8 cellular contexts compared by ENCODE assay signal in the genomic region with DNA sequence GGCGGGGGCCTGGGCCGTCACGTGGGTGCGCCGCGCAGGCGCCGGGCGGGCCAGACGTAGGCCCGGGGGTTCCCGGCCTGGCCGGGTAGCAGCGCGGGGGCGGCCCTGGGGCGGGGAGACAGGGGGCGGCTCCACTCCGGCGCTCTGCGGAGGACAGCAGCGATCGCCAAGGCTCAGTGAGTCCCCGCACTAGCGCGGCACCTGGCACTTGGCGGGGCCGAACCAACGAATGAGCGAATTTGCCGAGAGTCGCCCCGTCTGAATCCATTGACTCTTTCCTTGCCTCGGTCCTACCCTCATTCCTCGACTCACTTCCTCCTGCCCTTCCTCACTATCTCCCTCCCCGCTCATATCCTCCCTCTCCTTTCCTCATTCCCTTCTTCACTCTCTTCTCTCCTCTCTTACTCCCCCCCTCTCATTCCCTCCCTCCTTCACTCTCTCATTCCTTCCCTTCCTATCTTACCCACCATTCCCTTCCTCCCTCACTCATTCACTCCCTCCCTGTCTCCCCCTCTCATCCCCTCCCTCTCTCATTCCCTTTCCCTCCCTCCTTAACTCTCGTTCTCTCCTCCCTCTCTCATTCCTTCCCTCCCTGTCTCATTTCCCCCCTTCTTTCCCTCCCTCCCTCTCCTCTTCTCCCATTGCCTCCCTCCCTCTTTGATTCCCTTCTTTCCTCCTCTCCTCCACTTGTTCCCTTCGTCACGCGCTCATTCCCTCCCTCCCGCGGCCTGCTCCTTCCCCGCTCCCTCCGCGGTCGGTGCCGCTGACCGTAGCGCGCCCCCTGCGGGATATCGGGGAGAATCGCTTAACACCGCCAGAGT. TPM values are rescaled to one million over a fixed set of nuclear protein-coding genes. Genes with fewer than 3 reads are reported as not detected.
DNase-seq lines count a peak whose midpoint lies in the region; FAIRE-seq and TF ChIP-seq lines count a peak whose summit lies in the region.

No MANE protein-coding gene starts in this region.

- H3K9me3 ChIP-seq in SJCRH30 (replicated peaks) (no peaks in the 10 kb centered on the region), neuron (ENCODE audit: low read length) (peaks cover 2% of the 10 kb centered on the region)

- H3K36me3 ChIP-seq in SJCRH30 (no peaks in the 10 kb centered on the region), neuron (ENCODE audit: insufficient read depth, low read length) (peaks cover 12% of the 10 kb centered on the region)

- H3K4me1 ChIP-seq in SJCRH30 (peaks cover 3% of the 10 kb centered on the region), neuron (ENCODE audit: insufficient read depth, low read length) (peaks cover 9% of the 10 kb centered on the region)

- no peaks in the 10 kb centered on the region for H3K27me3 ChIP-seq in SJCRH30
- H3K27me3 ChIP-seq in neuron (ENCODE audit: insufficient read depth, low read length), result no peaks in the 10 kb centered on the region

- in situ Hi-C loops in G401 (cut with HindIII; ENCODE audit: low sequenced_read_pairs), result no loop called here

- peak; percentile 94 for DNase-seq in G401 (ENCODE audit: low spot score)
- peak; percentile 79 for DNase-seq in H54 (ENCODE audit: insufficient read length, low spot score)
- peak; percentile 82 for DNase-seq in M059J (ENCODE audit: low read depth)
- DNase-seq in SJCRH30, result peak; percentile 92 to 93
- peak; percentile 94 for DNase-seq in activated naive CD4-positive, alpha-beta T cell treated with Interleukin-2 at 50 U/mL for 16 hours
- DNase-seq in foreskin melanocyte, result peak; percentile 86
- peak; percentile 83 for DNase-seq in stromal cell of bone marrow (ENCODE audit: low read depth)

- TF ChIP-seq POLR2A in H54 (IDR thresholded peaks at IDR 0.05; ENCODE audit: low read depth, low read length), result peak; percentile 28; the same call in 1 of the 2 replicates

- peak overlapping the region; percentile 33 for H2AFZ ChIP-seq in neuron (ENCODE audit: low read depth, low read length)

- H3K27ac ChIP-seq in SJCRH30, result peak overlapping the region; percentile 67

- peak overlapping the region; percentile 76 for H3K4me3 ChIP-seq in SJCRH30
- H3K4me3 ChIP-seq in neuron (ENCODE audit: low read length), result peak overlapping the region; percentile 86

- FAIRE-seq in H54 (lab: Jason Lieb, UNC), result no peak

RNA-seq across cellular contexts. Expression of a gene that starts 0.5 kb away (rescaled TPM):
- total RNA-seq in G401 (2014; rRNA removed; shearing (Covaris generic)), result 25.4 and 30.4 TPM in 2 replicates
- total RNA-seq in M059J (2014; rRNA removed; shearing (Covaris generic)), result 17.5 and 21.2 TPM in 2 replicates
- 12.2 and 12.7 TPM in 2 replicates for total RNA-seq in SJCRH30 (2014; rRNA removed; shearing (Covaris generic))

RNA-seq across cellular contexts. Expression of a gene that starts 11.3 kb away (rescaled TPM):
- total RNA-seq in G401 (2014; rRNA removed; shearing (Covaris generic)), result 10.5 and 19.0 TPM in 2 replicates
- 22.3 and 27.9 TPM in 2 replicates for total RNA-seq in M059J (2014; rRNA removed; shearing (Covaris generic))
- 14.7 and 15.2 TPM in 2 replicates for total RNA-seq in SJCRH30 (2014; rRNA removed; shearing (Covaris generic))

RNA-seq across cellular contexts. Expression of a gene that starts 58.4 kb away (rescaled TPM):
- total RNA-seq in G401 (2014; rRNA removed; shearing (Covaris generic)), result 46.8 and 53.4 TPM in 2 replicates
- total RNA-seq in M059J (2014; rRNA removed; shearing (Covaris generic)), result 10.3 and 24.3 TPM in 2 replicates
- 10.6 and 12.9 TPM in 2 replicates for total RNA-seq in SJCRH30 (2014; rRNA removed; shearing (Covaris generic))

Comparison
In these comparisons a context has a peak if more than half of its experiments do, and no peak if none do; other contexts are left out.
1. Peak in every context shown above with its lines: DNase-seq, H3K4me3 ChIP-seq and H3K27ac ChIP-seq.